Comparison of ENCODE assay signal across 25 cellular contexts in genomic region chr1:23768733-23769132, GRCh38.
"Had no signal": no experiment of that assay in that cellular context is flagged by ENCODE, and none has a peak within 500 bp of the region (broad histone marks: within the 10 kb centered on the region; RNA-seq: fewer than 3 reads in every experiment).

No MANE protein-coding gene starts in this region.

- FAIRE-seq: endothelial cell of umbilical vein, pancreas had no signal

- H3K4me1 ChIP-seq: foreskin keratinocyte, pancreas, uterus had no signal

- H3K9me3 ChIP-seq: esophagus muscularis mucosa, gastroesophageal sphincter, mucosa of descending colon, neutrophil, pancreas, sigmoid colon, thoracic aorta, tibial nerve, upper lobe of right lung, uterus had no signal

- H3K4me3 ChIP-seq: coronary artery, esophagus muscularis mucosa, gastroesophageal sphincter, mucosa of descending colon, pancreas, sigmoid colon, thoracic aorta, tibial nerve, upper lobe of right lung, uterus had no signal

- DNase-seq: dermis blood vessel endothelial cell; effector memory CD4-positive, alpha-beta T cell; foreskin keratinocyte; hypothalamus; immature natural killer cell; islet precursor cell; kidney glomerular epithelial cell; mesenchymal stem cell; mucosa of descending colon; naive B cell; pancreas; retina; sigmoid colon; stimulated activated CD4-positive, alpha-beta T cell treated with anti-CD3 and anti-CD28 coated beads, Interleukin-4, amount 100 ng/mL, for 4 hours; upper lobe of right lung; uterus had no signal

- H3K27me3 ChIP-seq: esophagus muscularis mucosa, foreskin keratinocyte, gastroesophageal sphincter, neutrophil, pancreas, sigmoid colon, tibial nerve, upper lobe of right lung, uterus had no signal

- H3K36me3 ChIP-seq: pancreas, uterus had no signal

- H3K27ac ChIP-seq: coronary artery, esophagus muscularis mucosa, foreskin keratinocyte, gastroesophageal sphincter, neutrophil, pancreas, sigmoid colon, thoracic aorta, tibial nerve, upper lobe of right lung, uterus had no signal

- ATAC-seq: foreskin keratinocyte; gastroesophageal sphincter; mucosa of descending colon; natural killer cell treated with Interleukin-12 subunit alpha and Interleukin-12 subunit beta and Interleukin-15 and Interleukin-18, amount 100 ng/mL, for 72 hours; pancreas; stimulated activated memory B cell treated with anti-CD40 and anti-IgM and Interleukin-4, amounts not matched to agents 10 μg/mL and 1 μg/mL and 100 μg/mL, for 72 hours; upper lobe of right lung had no signal
